ENCODE assay signal across 8 cellular contexts in genomic region chr1:231420959-231421615, GRCh38. TPM values are rescaled to one million over a fixed set of nuclear protein-coding genes. Genes with fewer than 3 reads are reported as not detected.
A peak's percentile ranks its signal among the peaks of the same experiment; 100 is the strongest.
DNase-seq lines count a peak whose midpoint lies in the region; ATAC-seq and TF ChIP-seq lines count a peak whose summit lies in the region.

No MANE protein-coding gene starts in this region.

- peaks cover 9% of the 10 kb centered on the region for H3K36me3 ChIP-seq in Karpas-422 (ENCODE audit: insufficient read depth, low read length)

- intact Hi-C loops in lower leg skin (cut with DNase I; ENCODE audit: low total_unique reads), result no loop called here

- DNase-seq in ELF-1 (ENCODE audit: low read depth, low spot score), result peak; percentile 70
- peak; percentile 77 for DNase-seq in Karpas-422
- peak; percentile 52 for DNase-seq in activated CD4-positive, alpha-beta T cell treated with anti-CD3 and anti-CD28 coated beads for 48 hours
- peak; percentile 70 for DNase-seq in dermis blood vessel endothelial cell
- DNase-seq in lower leg skin (ENCODE audit: low spot score in 2 of 2), result peak; percentile 26 to 89
- DNase-seq in stimulated activated CD8-positive, alpha-beta memory T cell treated with anti-CD3 and anti-CD28 coated beads, Interleukin-15, amount 100 ng/mL, for 1 hour (ENCODE audit: low read depth), result peak; percentile 12
- no peak for DNase-seq in NCI-H187 treated with DMSO at 0.1 percent for 48 hours (lab: John Stamatoyannopoulos, UW)

- peak; percentile 10 for ATAC-seq in GM21825 (IDR thresholded peaks at IDR 0.05; ENCODE audit: unreplicated experiment)

- peak overlapping the region; percentile 74 for H3K4me2 ChIP-seq in Karpas-422 (ENCODE audit: low read depth, low read length, poor library complexity, severe bottlenecking)

- H3K4me3 ChIP-seq in Karpas-422 (ENCODE audit: low read length), result peak overlapping the region; percentile 74
- H3K4me3 ChIP-seq in lower leg skin (ENCODE audit: low read depth, poor library complexity, severe bottlenecking), result peak overlapping the region; percentile 68

- peaks cover 56% of the 10 kb centered on the region for H3K79me2 ChIP-seq in Karpas-422 (ENCODE audit: low read length)

- H3K27me3 ChIP-seq in Karpas-422 (ENCODE audit: low read length), result no peaks in the 10 kb centered on the region

- H3K4me1 ChIP-seq in Karpas-422 (ENCODE audit: low read length), result peaks cover 43% of the 10 kb centered on the region

- peak overlapping the region; percentile 57 for H3K27ac ChIP-seq in Karpas-422 (ENCODE audit: low read length)

- WGBS in lower leg skin, 2 donors, result 0 to 1% methylated on average over 14 to 56 of the region's 71 CpGs

- H2AFZ ChIP-seq in Karpas-422 (ENCODE audit: low read length), result 0 out of 2 replicates have a peak overlapping the region, but pooled peaks have one; percentile 13

- peaks cover 29% of the 10 kb centered on the region for H4K20me1 ChIP-seq in Karpas-422 (ENCODE audit: insufficient read depth, low read depth, low read length)

- TF ChIP-seq CTCF in lower leg skin (IDR thresholded peaks at IDR 0.05), result no peak

- H3K9me2 ChIP-seq in Karpas-422 (replicated peaks; ENCODE audit: insufficient read depth, low read length), result no peaks in the 10 kb centered on the region

- peak overlapping the region; percentile 80 for H3K9ac ChIP-seq in Karpas-422 (ENCODE audit: low read length)

- H3K9me3 ChIP-seq in Karpas-422 (ENCODE audit: low read length), result no peaks in the 10 kb centered on the region

- TF ChIP-seq POLR2A in lower leg skin (IDR thresholded peaks at IDR 0.05), result no peak

RNA-seq across cellular contexts. Expression of gene EGLN1, which starts 1.0 kb away (rescaled TPM):
- 48.3 and 59.0 TPM in 2 replicates for total RNA-seq in Karpas-422 (2014; rRNA removed; shearing (Covaris generic); ENCODE audit: low replicate concordance)
- total RNA-seq in dermis blood vessel endothelial cell (125 and 129 TPM in 2 replicates), lower leg skin (10 to 100 TPM; 53.3 to 75.0 (median 54.2) TPM)
